In the genomic region with DNA sequence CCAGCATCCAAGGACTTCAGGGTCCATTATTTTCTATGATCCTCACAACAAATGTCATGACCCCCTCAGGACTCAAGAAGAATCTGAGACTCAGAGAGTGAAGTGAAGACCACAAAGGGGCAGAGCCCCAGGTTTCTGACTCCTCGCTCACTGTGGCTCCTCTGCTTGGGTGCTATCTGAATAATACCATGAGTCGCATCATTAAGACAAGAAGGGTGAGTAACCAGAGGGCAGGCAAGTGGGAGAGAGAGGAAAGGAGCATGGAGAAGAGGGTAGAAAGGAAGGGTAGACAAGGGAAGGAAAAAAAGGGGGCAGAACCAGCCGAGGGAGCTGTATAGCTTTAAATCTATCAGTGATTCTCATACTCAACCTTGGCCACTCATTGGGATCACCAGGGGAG, we compare ENCODE assay signal across 25 cellular contexts.
"Had no signal": no experiment of that assay in that cellular context is flagged by ENCODE, and none has a peak within 500 bp of the region (broad histone marks: within the 10 kb centered on the region; RNA-seq: fewer than 3 reads in every experiment).

No MANE protein-coding gene starts in this region.

- H3K9me3 ChIP-seq: MG63, SJSA1 had no signal

- H3K36me3 ChIP-seq: MG63, SJSA1 had no signal

- H3K27ac Mint-ChIP-seq: IgD-negative memory B cell had no signal

- DNase-seq: Kasumi-1, MG63, NCI-H1092, NCI-H1105 treated with DMSO at 0.1 percent for 48 hours, NCI-H1417 treated with DMSO at 0.1 percent for 48 hours, NCI-H146, NCI-H187, NCI-H2029, NCI-H2081 treated with DMSO at 0.1 percent for 48 hours, NCI-H2171, NCI-H226, NCI-H446, NCI-H510A, NCI-H524 treated with DMSO at 0.1 percent for 48 hours, NCI-H69, NCI-H774, Right ventricle myocardium superior, RPMI8226, SIG-M5 had no signal

- H3K9ac ChIP-seq: KMS-11 had no signal

- H3K36me3 Mint-ChIP-seq: IgD-negative memory B cell had no signal

- H3K27me3 ChIP-seq: MG63, SJSA1 had no signal

- H3K4me1 ChIP-seq: SJSA1 had no signal

- H3K9me3 Mint-ChIP-seq: IgD-negative memory B cell had no signal

- H3K27ac ChIP-seq: KMS-11, SJSA1, SK-N-MC had no signal

- H3K4me3 ChIP-seq: K562, MG63, SJSA1, SK-N-MC had no signal

- H3K4me3 Mint-ChIP-seq: IgD-negative memory B cell had no signal

- H3K27me3 Mint-ChIP-seq: IgD-negative memory B cell had no signal

- FAIRE-seq: K562, RCC 7860 had no signal

- H3K4me2 ChIP-seq: KMS-11 had no signal
